In genomic region chr7:42059275-42059674, GRCh38 we compare ENCODE assay signal across 20 cellular contexts.
DNase-seq lines count a peak whose midpoint lies in the region; ATAC-seq, FAIRE-seq and TF ChIP-seq lines count a peak whose summit lies in the region.
"Had no signal": no experiment of that assay in that cellular context is flagged by ENCODE, and none has a peak within 500 bp of the region (broad histone marks: within the 10 kb centered on the region; RNA-seq: fewer than 3 reads in every experiment).

No MANE protein-coding gene starts in this region.

- H3K4me2 ChIP-seq in HepG2 (ENCODE audit: low read depth, low read length) (no peak overlapping the region), SK-N-SH (no peak overlapping the region)
- H3K4me2 ChIP-seq: A549 had no signal

- no peaks in the 10 kb centered on the region for H3K79me2 ChIP-seq in HepG2 (ENCODE audit: insufficient read depth, low read length)
- H3K79me2 ChIP-seq in SK-N-SH (ENCODE audit: insufficient read depth) = no peaks in the 10 kb centered on the region

- TF ChIP-seq EP300 in HepG2 (IDR thresholded peaks at IDR 0.05; ENCODE audit: low read depth in 2 of 2, low read length in 2 of 2) (no peak), HepG2 (CRISPR knock-in tag; IDR thresholded peaks at IDR 0.05; ENCODE audit: borderline replicate concordance) (no peak), SK-N-SH (IDR thresholded peaks at IDR 0.05; ENCODE audit: borderline replicate concordance in 1 of 2, low read depth in 1 of 2, low read length in 1 of 2) (no peak)

- WGBS in HepG2 (ENCODE audit: low lambda C conversion rate) = 76% methylated on average over 2 of the region's 2 CpGs
- 24% methylated on average over 2 of the region's 2 CpGs for WGBS in SK-N-SH (ENCODE audit: low lambda C conversion rate)

- peaks cover 11% of the 10 kb centered on the region for H3K9me3 Mint-ChIP-seq in WTC11
- H3K9me3 Mint-ChIP-seq: CD8-positive, alpha-beta T cell; H9 had no signal

- no peaks in the 10 kb centered on the region for H3K27me3 ChIP-seq in HepG2 (ENCODE audit: control insufficient read depth in 1 of 2, insufficient read depth in 2 of 2, low read length in 2 of 2)
- H3K27me3 ChIP-seq in SK-N-SH (ENCODE audit: insufficient read depth) = no peaks in the 10 kb centered on the region; the same call in 1 of the 2 replicates

- DNase-seq in WTC11 (ENCODE audit: low spot score) = no peak
- no peak for DNase-seq in kidney
- no peak for DNase-seq in HepG2 (ENCODE audit: low spot score)
- no peak for DNase-seq in SK-N-SH
- DNase-seq in activated CD8-positive, alpha-beta memory T cell treated with anti-CD3 and anti-CD28 coated beads for 24 hours = no peak
- no peak for DNase-seq in iPS-NIHi7 (ENCODE audit: extremely low spot score)
- DNase-seq: AML-193; Calu3; CD8-positive, alpha-beta T cell; DND-41; EL; H9; IMR-90 had no signal

- intact Hi-C loops in kidney (cut with DNase I) = no loop called here
- intact Hi-C loops in HepG2 (cut with micrococcal nuclease; ENCODE audit: unreplicated experiment) = no loop called here

- no peak overlapping the region for H3K4me3 ChIP-seq in kidney (ENCODE audit: low read length in 2 of 2)
- no peak overlapping the region for H3K4me3 ChIP-seq in HepG2 (replicated peaks in 1 of 3; ENCODE audit: insufficient read depth in 1 of 3, low read depth in 2 of 3, low read length in 3 of 3)
- H3K4me3 ChIP-seq in SK-N-SH (ENCODE audit: low read depth in 2 of 2, low read length in 1 of 2) = no peak overlapping the region
- H3K4me3 ChIP-seq: A549, K562 had no signal

- H3F3A ChIP-seq in SK-N-SH (replicated peaks; ENCODE audit: insufficient read depth) = no peaks in the 10 kb centered on the region

- TF ChIP-seq POLR2A in HepG2 (IDR thresholded peaks at IDR 0.05; ENCODE audit: insufficient read depth in 1 of 2, low read depth in 2 of 2, low read length in 2 of 2) = no peak

- H3K4me1 ChIP-seq in kidney (ENCODE audit: control insufficient read depth in 1 of 2, insufficient read depth in 1 of 2, low read depth in 1 of 2, low read length in 2 of 2) = no peaks in the 10 kb centered on the region
- no peaks in the 10 kb centered on the region for H3K4me1 ChIP-seq in HepG2 (ENCODE audit: insufficient read depth, low read length)
- H3K4me1 ChIP-seq in SK-N-SH (ENCODE audit: control insufficient read depth in 1 of 2, insufficient read depth in 2 of 2, low read depth in 1 of 2, low read length in 1 of 2) = no peaks in the 10 kb centered on the region
- H3K4me1 ChIP-seq: A549 had no signal

- H3K4me1 Mint-ChIP-seq in WTC11 = peaks cover under 1% of the 10 kb centered on the region

- H3K4me3 Mint-ChIP-seq in WTC11 = no peak overlapping the region
- H3K4me3 Mint-ChIP-seq: CD8-positive, alpha-beta T cell; H9 had no signal

- H3K36me3 Mint-ChIP-seq in WTC11 = peaks cover 9% of the 10 kb centered on the region
- H3K36me3 Mint-ChIP-seq: CD8-positive, alpha-beta T cell had no signal

- TF ChIP-seq RAD21 in HepG2 (CRISPR knock-in tag; IDR thresholded peaks at IDR 0.05) = no peak
- TF ChIP-seq RAD21 in SK-N-SH (IDR thresholded peaks at IDR 0.05; ENCODE audit: low read length) = no peak

- H3K27ac ChIP-seq in kidney (ENCODE audit: low read depth in 2 of 2, low read length in 2 of 2) (no peak overlapping the region), HepG2 (ENCODE audit: extremely low read length, insufficient read depth, low read length) (no peak overlapping the region), SK-N-SH (ENCODE audit: low read depth in 2 of 2, low read length in 1 of 2) (no peak overlapping the region)
- H3K27ac ChIP-seq: A549, HL-60 had no signal

- ATAC-seq in WTC11 (no peak), HepG2 (no peak)
- ATAC-seq: A549; CD8-positive, alpha-beta T cell; K562 had no signal

- no peaks in the 10 kb centered on the region for H4K20me1 ChIP-seq in HepG2 (ENCODE audit: insufficient read depth, low read length)
- no peaks in the 10 kb centered on the region for H4K20me1 ChIP-seq in SK-N-SH (ENCODE audit: insufficient read depth)

- in situ Hi-C loops in HepG2 (cut with HindIII; ENCODE audit: extremely low pct_ligation_motif_present, low pct_unique_long_range_greater_than_20kb) = no loop called here

- BruUV-seq in HepG2 (replicated peaks; lab: Mats Ljungman, UMichigan) = no TSS peak

- H3K9me2 ChIP-seq in SK-N-SH = no peaks in the 10 kb centered on the region

- no peak overlapping the region for H3K27ac Mint-ChIP-seq in WTC11
- H3K27ac Mint-ChIP-seq: CD8-positive, alpha-beta T cell; H9 had no signal

- POLR2A ChIA-PET in WTC11 (lab: Charles Lee) = interaction anchor here (0.5 kb wide), 1 partner anchor 99 kb away, joined by 4 read pairs; no protein-coding TSS in a partner anchor
- POLR2A ChIA-PET in HepG2 (lab: Yijun Ruan, JAX) = no interaction called here
- POLR2A ChIA-PET in SK-N-SH (lab: Yijun Ruan, JAX) = no interaction called here

- CTCF ChIA-PET in WTC11 (lab: Charles Lee) = interaction anchor here (1.8 kb wide), 1 partner anchor 13 kb away, joined by 7 read pairs; no protein-coding TSS in a partner anchor
- CTCF ChIA-PET in HepG2 (lab: Yijun Ruan, JAX; ENCODE audit: low intra/inter-chr PET ratio, low total read pairs) = no interaction called here
- CTCF ChIA-PET in SK-N-SH (lab: Yijun Ruan, JAX) = interaction anchor here (1.2 to 1.8 kb wide), 2 partner anchors 13 to 15 kb away, joined by 3 to 5 read pairs; no protein-coding TSS in a partner anchor

- H3K9me3 ChIP-seq in kidney (ENCODE audit: control insufficient read depth in 1 of 2, low read length in 2 of 2) = no peaks in the 10 kb centered on the region
- no peaks in the 10 kb centered on the region for H3K9me3 ChIP-seq in HepG2 (ENCODE audit: low read length)
- no peaks in the 10 kb centered on the region for H3K9me3 ChIP-seq in SK-N-SH
- H3K9me3 ChIP-seq: A549 had no signal

- H3K36me3 ChIP-seq in kidney (ENCODE audit: control insufficient read depth in 1 of 2, insufficient read depth in 2 of 2, low read length in 2 of 2) = no peaks in the 10 kb centered on the region
- no peaks in the 10 kb centered on the region for H3K36me3 ChIP-seq in HepG2 (replicated peaks in 1 of 2; ENCODE audit: control insufficient read depth in 1 of 2, insufficient read depth in 2 of 2, low read length in 2 of 2)
- no peaks in the 10 kb centered on the region for H3K36me3 ChIP-seq in SK-N-SH (replicated peaks in 1 of 2; ENCODE audit: control insufficient read depth in 1 of 2, insufficient read depth in 2 of 2, low read length in 1 of 2)

- no peaks in the 10 kb centered on the region for H3K27me3 Mint-ChIP-seq in WTC11 (ENCODE audit: low read depth)

- FAIRE-seq in G401.6 (lab: Jason Lieb, UNC) = peak; percentile 82
- peak; percentile 71 for FAIRE-seq in kidney (lab: Jason Lieb, UNC)
- FAIRE-seq in HepG2 (lab: Jason Lieb, UNC) = no peak
- FAIRE-seq: A549, GM12891, GM19239, H1, K562 had no signal

- no peak for TF ChIP-seq CTCF in WTC11 (IDR thresholded peaks at IDR 0.05)
- no peak for TF ChIP-seq CTCF in kidney (IDR thresholded peaks at IDR 0.05; ENCODE audit: borderline replicate concordance, extremely low read depth, insufficient read depth)
- TF ChIP-seq CTCF in HepG2 (CRISPR knock-in tag; IDR thresholded peaks at IDR 0.05) = no peak
- TF ChIP-seq CTCF in SK-N-SH (IDR thresholded peaks at IDR 0.05) = no peak

- no peak overlapping the region for H2AFZ ChIP-seq in HepG2 (ENCODE audit: low read length)
- no peak overlapping the region for H2AFZ ChIP-seq in SK-N-SH (ENCODE audit: low read depth)

- H3K9ac ChIP-seq in kidney (ENCODE audit: low read length in 2 of 2) (no peak overlapping the region), HepG2 (ENCODE audit: insufficient read depth, low read depth, low read length) (no peak overlapping the region), SK-N-SH (no peak overlapping the region)

TF ChIP-seq in WTC11, 78 proteins besides CTCF, POLR2A, EP300 and RAD21:
- TF ChIP-seq, protein P1, sequence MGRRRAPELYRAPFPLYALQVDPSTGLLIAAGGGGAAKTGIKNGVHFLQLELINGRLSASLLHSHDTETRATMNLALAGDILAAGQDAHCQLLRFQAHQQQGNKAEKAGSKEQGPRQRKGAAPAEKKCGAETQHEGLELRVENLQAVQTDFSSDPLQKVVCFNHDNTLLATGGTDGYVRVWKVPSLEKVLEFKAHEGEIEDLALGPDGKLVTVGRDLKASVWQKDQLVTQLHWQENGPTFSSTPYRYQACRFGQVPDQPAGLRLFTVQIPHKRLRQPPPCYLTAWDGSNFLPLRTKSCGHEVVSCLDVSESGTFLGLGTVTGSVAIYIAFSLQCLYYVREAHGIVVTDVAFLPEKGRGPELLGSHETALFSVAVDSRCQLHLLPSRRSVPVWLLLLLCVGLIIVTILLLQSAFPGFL (CRISPR knock-in tag; IDR thresholded peaks at IDR 0.05; ENCODE audit: borderline replicate concordance) = no peak
- peak; percentile 98 for TF ChIP-seq HMGA2 (CRISPR knock-in tag; IDR thresholded peaks at IDR 0.05)
TF ChIP-seq in WTC11: peak in this region for 1.

TF ChIP-seq in HepG2, 621 proteins besides CTCF, POLR2A, EP300 and RAD21 (continues in another document):
- TF ChIP-seq MTF2 (CRISPR knock-in tag; IDR thresholded peaks at IDR 0.05; ENCODE audit: borderline replicate concordance) (no peak), ZBTB21 (CRISPR knock-in tag; IDR thresholded peaks at IDR 0.05) (no peak), ZNF891 (CRISPR knock-in tag; IDR thresholded peaks at IDR 0.05) (no peak), ZNF451 (CRISPR knock-in tag; IDR thresholded peaks at IDR 0.05) (no peak), ELF4 (CRISPR knock-in tag; IDR thresholded peaks at IDR 0.05; ENCODE audit: borderline replicate concordance) (no peak)

TF ChIP-seq in SK-N-SH, 30 proteins besides CTCF, POLR2A, EP300 and RAD21 (continues in another document):
- TF ChIP-seq USF2 (IDR thresholded peaks at IDR 0.05; ENCODE audit: borderline replicate concordance, low read depth, low read length) (no peak), NFIC (IDR thresholded peaks at IDR 0.05; ENCODE audit: borderline replicate concordance) (no peak), POLR2AphosphoS5 (IDR thresholded peaks at IDR 0.05; ENCODE audit: low read depth, low read length) (no peak)
